ENCODE assay signal across 19 cellular contexts in the genomic region with DNA sequence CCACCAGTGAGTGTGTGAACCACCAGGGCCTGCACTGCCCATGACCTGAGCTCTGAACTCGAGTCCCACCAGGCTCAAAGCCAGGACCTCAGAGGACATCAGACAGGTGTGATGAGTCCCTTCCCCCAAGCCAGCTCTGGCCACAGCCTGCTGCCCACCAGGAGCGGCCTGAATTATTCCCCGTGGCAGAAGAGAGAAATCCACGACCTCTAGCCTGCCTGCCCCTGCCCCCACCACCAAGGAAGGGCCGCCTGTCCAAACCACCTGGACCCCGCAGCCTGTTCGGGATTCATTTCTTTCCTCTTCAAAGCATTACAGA.
A peak's percentile ranks its signal among the peaks of the same experiment; 100 is the strongest.
DNase-seq lines count a peak whose midpoint lies in the region; ATAC-seq, FAIRE-seq and TF ChIP-seq lines count a peak whose summit lies in the region.
"Had no signal": no experiment of that assay in that cellular context is flagged by ENCODE, and none has a peak within 500 bp of the region (broad histone marks: within the 10 kb centered on the region; RNA-seq: fewer than 3 reads in every experiment).

No MANE protein-coding gene starts in this region.

- POLR2A ChIA-PET in HepG2 (lab: Yijun Ruan, JAX): no interaction called here

- H3K79me2 ChIP-seq in HepG2 (ENCODE audit: insufficient read depth, low read length): no peaks in the 10 kb centered on the region

- peaks cover 0 to 13% (median 5%) of the 10 kb centered on the region in 4 donors for H3K4me1 ChIP-seq in right lobe of liver
- H3K4me1 ChIP-seq in HepG2 (ENCODE audit: insufficient read depth, low read length): peaks cover 7% of the 10 kb centered on the region; the same call in 1 of the 2 replicates
- no peaks in the 10 kb centered on the region for H3K4me1 ChIP-seq in aorta (ENCODE audit: control insufficient read depth in 1 of 2, insufficient read depth in 2 of 2, low read length in 2 of 2)

- H3K27ac ChIP-seq in right lobe of liver: no peak overlapping the region
- H3K27ac ChIP-seq in HepG2 (ENCODE audit: extremely low read length, insufficient read depth, low read length): no peak overlapping the region
- H3K27ac ChIP-seq in aorta (ENCODE audit: low read depth in 1 of 2, low read length in 2 of 2): no peak overlapping the region
- H3K27ac ChIP-seq: BLaER1 had no signal

- no peaks in the 10 kb centered on the region for H3K27me3 Mint-ChIP-seq in activated T-helper 1 cell treated with anti-CD3 and anti-CD28 coated beads, Interleukin-12 subunit alpha, Interleukin-12 subunit beta, Interleukin-2, Interleukin-4 antibody, amounts not matched to agents 30 ng/mL and 10 ng/mL and 1 ng/mL, durations not matched to agents 14 hours and 24 hours and 36 hours (ENCODE audit: insufficient read depth)
- H3K27me3 Mint-ChIP-seq in mesothelial cell of epicardium (ENCODE audit: low read depth): peaks cover under 1% of the 10 kb centered on the region
- H3K27me3 Mint-ChIP-seq: CD4-positive, alpha-beta memory T cell had no signal

- peaks cover 0 to 8% (median 0%) of the 10 kb centered on the region in 4 donors for H3K36me3 ChIP-seq in right lobe of liver
- H3K36me3 ChIP-seq in HepG2 (replicated peaks in 1 of 2; ENCODE audit: control insufficient read depth in 1 of 2, insufficient read depth in 2 of 2, low read length in 2 of 2): peaks cover 4 to 5% of the 10 kb centered on the region in 2 experiments; a peak in 2 of 5 replicates
- H3K36me3 ChIP-seq in aorta (ENCODE audit: control insufficient read depth in 1 of 2, insufficient read depth in 2 of 2, low read length in 1 of 2): no peaks in the 10 kb centered on the region
- H3K36me3 ChIP-seq: BLaER1, MG63 had no signal

- peak in 2 of 3 donors; percentile 20 to 31 for DNase-seq in right lobe of liver
- DNase-seq in HepG2 (ENCODE audit: low spot score): no peak
- DNase-seq in activated T-helper 1 cell treated with anti-CD3 and anti-CD28 coated beads, Interleukin-12 subunit alpha, Interleukin-12 subunit beta, Interleukin-2, Interleukin-4 antibody, amounts not matched to agents 30 ng/mL and 10 ng/mL and 1 ng/mL, durations not matched to agents 14 hours and 24 hours and 36 hours (ENCODE audit: low spot score): no peak
- DNase-seq in mesothelial cell of epicardium (ENCODE audit: low spot score in 2 of 2, unreplicated experiment in 2 of 2): no peak
- peak; percentile 10 to 25 for DNase-seq in aorta
- DNase-seq: NCI-H1417 treated with DMSO at 0.1 percent for 48 hours, NCI-H187, NCI-H446, NCI-H526, OCI-M1, SHP77 had no signal

- H3K9ac ChIP-seq in HepG2 (ENCODE audit: insufficient read depth, low read depth, low read length): no peak overlapping the region
- H3K9ac ChIP-seq: BLaER1 had no signal

- BruUV-seq in HepG2 (replicated peaks; lab: Mats Ljungman, UMichigan): no TSS peak

- intact Hi-C loops in right lobe of liver (cut with DNase I) (no loop called here), HepG2 (cut with micrococcal nuclease; ENCODE audit: unreplicated experiment) (no loop called here), aorta (cut with DNase I) (no loop called here)
- intact Hi-C loops in activated T-helper 1 cell treated with anti-CD3 and anti-CD28 coated beads, Interleukin-12 subunit alpha, Interleukin-12 subunit beta, Interleukin-2, Interleukin-4 antibody, amounts not matched to agents 30 ng/mL and 10 ng/mL and 1 ng/mL, durations not matched to agents 14 hours and 24 hours and 36 hours (cut with micrococcal nuclease): no loop called here

- no peaks in the 10 kb centered on the region for H4K20me1 ChIP-seq in HepG2 (ENCODE audit: insufficient read depth, low read length)
- H4K20me1 ChIP-seq: BLaER1 had no signal

- no peak overlapping the region for H3K4me2 ChIP-seq in HepG2 (ENCODE audit: low read depth, low read length)
- H3K4me2 ChIP-seq: BLaER1 had no signal

- H3K9me3 Mint-ChIP-seq in activated T-helper 1 cell treated with anti-CD3 and anti-CD28 coated beads, Interleukin-12 subunit alpha, Interleukin-12 subunit beta, Interleukin-2, Interleukin-4 antibody, amounts not matched to agents 30 ng/mL and 10 ng/mL and 1 ng/mL, durations not matched to agents 14 hours and 24 hours and 36 hours: no peaks in the 10 kb centered on the region
- H3K9me3 Mint-ChIP-seq in mesothelial cell of epicardium: no peaks in the 10 kb centered on the region
- H3K9me3 Mint-ChIP-seq: CD4-positive, alpha-beta memory T cell had no signal

- no peaks in the 10 kb centered on the region for H3K36me3 Mint-ChIP-seq in activated T-helper 1 cell treated with anti-CD3 and anti-CD28 coated beads, Interleukin-12 subunit alpha, Interleukin-12 subunit beta, Interleukin-2, Interleukin-4 antibody, amounts not matched to agents 30 ng/mL and 10 ng/mL and 1 ng/mL, durations not matched to agents 14 hours and 24 hours and 36 hours (ENCODE audit: low read depth)
- peaks cover 12% of the 10 kb centered on the region for H3K36me3 Mint-ChIP-seq in mesothelial cell of epicardium

- no peak for FAIRE-seq in HepG2 (lab: Jason Lieb, UNC)
- FAIRE-seq: GM12891, RCC 7860 had no signal

- TF ChIP-seq RAD21 in HepG2 (CRISPR knock-in tag; IDR thresholded peaks at IDR 0.05): no peak

- TF ChIP-seq EP300 in HepG2 (IDR thresholded peaks at IDR 0.05; ENCODE audit: low read depth in 2 of 2, low read length in 2 of 2) (no peak), HepG2 (CRISPR knock-in tag; IDR thresholded peaks at IDR 0.05; ENCODE audit: borderline replicate concordance) (no peak)

- CTCF ChIA-PET in HepG2 (lab: Yijun Ruan, JAX; ENCODE audit: low intra/inter-chr PET ratio, low total read pairs): no interaction called here

- ATAC-seq in right lobe of liver (no peak), HepG2 (no peak), aorta (ENCODE audit: low FRiP score) (no peak), GM18870 (IDR thresholded peaks at IDR 0.05; ENCODE audit: unreplicated experiment) (no peak), GM18520 (IDR thresholded peaks at IDR 0.05; ENCODE audit: unreplicated experiment) (no peak), GM21576 (IDR thresholded peaks at IDR 0.05; ENCODE audit: unreplicated experiment) (no peak)

- H3K4me3 Mint-ChIP-seq in activated T-helper 1 cell treated with anti-CD3 and anti-CD28 coated beads, Interleukin-12 subunit alpha, Interleukin-12 subunit beta, Interleukin-2, Interleukin-4 antibody, amounts not matched to agents 30 ng/mL and 10 ng/mL and 1 ng/mL, durations not matched to agents 14 hours and 24 hours and 36 hours: no peak overlapping the region
- H3K4me3 Mint-ChIP-seq in mesothelial cell of epicardium: no peak overlapping the region
- H3K4me3 Mint-ChIP-seq: CD4-positive, alpha-beta memory T cell had no signal

- 100% methylated on average over 3 of the region's 7 CpGs for WGBS in right lobe of liver (ENCODE audit: insufficient coverage, low coverage, low lambda C conversion rate, missing lambda C conversion rate)
- 100% methylated on average over 6 of the region's 7 CpGs for WGBS in HepG2 (ENCODE audit: low lambda C conversion rate)
- 95% methylated on average over 7 of the region's 7 CpGs for whole genome bisulfite sequencing in aorta, 2 donors

- no peak for TF ChIP-seq POLR2A in right lobe of liver (IDR thresholded peaks at IDR 0.05)
- no peak for TF ChIP-seq POLR2A in HepG2 (IDR thresholded peaks at IDR 0.05; ENCODE audit: insufficient read depth in 1 of 2, low read depth in 2 of 2, low read length in 2 of 2)

- in situ Hi-C loops in HepG2 (cut with HindIII; ENCODE audit: extremely low pct_ligation_motif_present, low pct_unique_long_range_greater_than_20kb): no loop called here

- no peaks in the 10 kb centered on the region for H3K4me1 Mint-ChIP-seq in activated T-helper 1 cell treated with anti-CD3 and anti-CD28 coated beads, Interleukin-12 subunit alpha, Interleukin-12 subunit beta, Interleukin-2, Interleukin-4 antibody, amounts not matched to agents 30 ng/mL and 10 ng/mL and 1 ng/mL, durations not matched to agents 14 hours and 24 hours and 36 hours (ENCODE audit: low read depth)
- peaks cover 49% of the 10 kb centered on the region for H3K4me1 Mint-ChIP-seq in mesothelial cell of epicardium

- no peak overlapping the region for H2AFZ ChIP-seq in HepG2 (ENCODE audit: low read length)

- TF ChIP-seq CTCF in right lobe of liver (IDR thresholded peaks at IDR 0.05) (no peak), HepG2 (CRISPR knock-in tag; IDR thresholded peaks at IDR 0.05) (no peak), mesothelial cell of epicardium (IDR thresholded peaks at IDR 0.05; ENCODE audit: unreplicated experiment) (no peak)

- no peak overlapping the region for H3K4me3 ChIP-seq in right lobe of liver
- no peak overlapping the region for H3K4me3 ChIP-seq in HepG2 (replicated peaks in 1 of 3; ENCODE audit: insufficient read depth in 1 of 3, low read depth in 2 of 3, low read length in 3 of 3)
- H3K4me3 ChIP-seq in aorta (ENCODE audit: low read length in 2 of 2): no peak overlapping the region
- H3K4me3 ChIP-seq: BLaER1, MG63 had no signal

- H3K9me3 ChIP-seq in right lobe of liver (no peaks in the 10 kb centered on the region), HepG2 (ENCODE audit: low read length) (no peaks in the 10 kb centered on the region), aorta (ENCODE audit: control insufficient read depth, low read length) (no peaks in the 10 kb centered on the region)
- H3K9me3 ChIP-seq: BLaER1, MG63 had no signal

- H3K27me3 ChIP-seq in right lobe of liver (no peaks in the 10 kb centered on the region), HepG2 (ENCODE audit: control insufficient read depth in 1 of 2, insufficient read depth in 2 of 2, low read length in 2 of 2) (no peaks in the 10 kb centered on the region), aorta (ENCODE audit: control insufficient read depth in 1 of 2, insufficient read depth in 2 of 2, low read length in 1 of 2) (no peaks in the 10 kb centered on the region)
- H3K27me3 ChIP-seq: BLaER1, MG63 had no signal

- H3K27ac Mint-ChIP-seq in activated T-helper 1 cell treated with anti-CD3 and anti-CD28 coated beads, Interleukin-12 subunit alpha, Interleukin-12 subunit beta, Interleukin-2, Interleukin-4 antibody, amounts not matched to agents 30 ng/mL and 10 ng/mL and 1 ng/mL, durations not matched to agents 14 hours and 24 hours and 36 hours: peak overlapping the region; percentile 29
- peak overlapping the region; percentile 78 for H3K27ac Mint-ChIP-seq in mesothelial cell of epicardium
- H3K27ac Mint-ChIP-seq: CD4-positive, alpha-beta memory T cell had no signal

TF ChIP-seq in HepG2, 621 proteins besides CTCF, POLR2A, EP300 and RAD21:
- TF ChIP-seq, protein P1, sequence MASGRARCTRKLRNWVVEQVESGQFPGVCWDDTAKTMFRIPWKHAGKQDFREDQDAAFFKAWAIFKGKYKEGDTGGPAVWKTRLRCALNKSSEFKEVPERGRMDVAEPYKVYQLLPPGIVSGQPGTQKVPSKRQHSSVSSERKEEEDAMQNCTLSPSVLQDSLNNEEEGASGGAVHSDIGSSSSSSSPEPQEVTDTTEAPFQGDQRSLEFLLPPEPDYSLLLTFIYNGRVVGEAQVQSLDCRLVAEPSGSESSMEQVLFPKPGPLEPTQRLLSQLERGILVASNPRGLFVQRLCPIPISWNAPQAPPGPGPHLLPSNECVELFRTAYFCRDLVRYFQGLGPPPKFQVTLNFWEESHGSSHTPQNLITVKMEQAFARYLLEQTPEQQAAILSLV (CRISPR knock-in tag; IDR thresholded peaks at IDR 0.05; ENCODE audit: borderline replicate concordance): no peak
- TF ChIP-seq FOXK1 (CRISPR knock-in tag; IDR thresholded peaks at IDR 0.05; ENCODE audit: borderline replicate concordance, low read depth) (no peak), TOPORS (CRISPR knock-in tag; IDR thresholded peaks at IDR 0.05) (no peak), SIN3A (IDR thresholded peaks at IDR 0.05; ENCODE audit: borderline replicate concordance, low read depth, low read length) (no peak)

Comparison
In these comparisons a context has a peak if more than half of its experiments do, and no peak if none do; other contexts are left out.
1. DNase-seq: peak in right lobe of liver (2 of 3) and aorta (2 of 2); none in HepG2 (single experiment), activated T-helper 1 cell treated with anti-CD3 and anti-CD28 coated beads, Interleukin-12 subunit alpha, Interleukin-12 subunit beta, Interleukin-2, Interleukin-4 antibody, amounts not matched to agents 30 ng/mL and 10 ng/mL and 1 ng/mL, durations not matched to agents 14 hours and 24 hours and 36 hours (single experiment) and mesothelial cell of epicardium (0 of 2).